17 cellular contexts compared by ENCODE assay signal in the genomic region with DNA sequence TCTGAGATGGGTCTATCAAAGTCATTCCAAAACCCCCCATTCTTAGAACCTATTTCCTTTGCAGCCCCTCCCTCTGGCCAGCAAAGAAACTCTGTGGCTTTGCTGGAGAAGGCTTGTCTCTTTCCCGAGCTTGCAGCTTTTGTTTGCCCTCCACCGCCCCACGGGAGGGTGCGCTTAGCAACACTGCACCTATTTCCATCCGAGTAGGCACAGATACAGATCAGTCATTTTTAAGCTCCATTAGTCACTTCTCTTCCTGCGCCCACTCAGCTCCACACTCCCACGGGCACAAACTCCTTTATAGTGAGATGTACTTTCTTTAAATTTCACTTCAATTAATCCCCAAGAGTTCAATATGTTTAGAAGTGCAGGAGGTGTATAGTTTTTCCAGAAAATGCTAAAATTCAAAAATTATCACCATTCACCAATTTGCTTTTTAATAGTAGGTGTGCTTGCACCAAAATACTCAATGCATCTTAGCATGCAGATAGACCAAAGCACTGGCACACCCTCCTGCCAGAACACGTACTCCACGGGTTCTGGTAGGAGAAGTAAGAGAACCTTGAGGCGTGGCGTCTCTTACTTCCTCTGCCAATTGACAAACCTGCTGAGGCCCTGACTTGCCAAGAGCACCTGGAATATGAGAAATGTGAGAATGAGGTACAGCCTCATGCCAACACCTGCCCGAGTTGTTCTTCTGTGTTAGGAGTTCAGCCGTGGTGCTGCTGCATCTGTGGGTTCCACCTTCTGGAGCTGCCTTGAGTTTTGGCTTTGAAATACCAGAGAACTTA.
"Had no signal": no experiment of that assay in that cellular context is flagged by ENCODE, and none has a peak within 500 bp of the region (broad histone marks: within the 10 kb centered on the region; RNA-seq: fewer than 3 reads in every experiment).

No MANE protein-coding gene starts in this region.

- H3K9me3 ChIP-seq: mucosa of descending colon had no signal

- H3K4me1 Mint-ChIP-seq: activated B cell treated with CpG ODN at 0.5 μM for 24 hours; activated naive CD8-positive, alpha-beta T cell treated with anti-CD3 and anti-CD28 coated beads, Interleukin-2, amount 10 ng/mL, durations not matched to agents 7 days and 5 days had no signal

- H3K4me3 ChIP-seq: gastroesophageal sphincter, mucosa of descending colon had no signal

- FAIRE-seq: small intestine, TTC549, urothelium cell line had no signal

- H3K27ac ChIP-seq: gastroesophageal sphincter had no signal

- H3K27me3 Mint-ChIP-seq: activated naive CD8-positive, alpha-beta T cell treated with anti-CD3 and anti-CD28 coated beads, Interleukin-2, amount 10 ng/mL, durations not matched to agents 7 days and 5 days had no signal

- DNase-seq: activated B cell treated with CpG ODN at 0.5 μM for 24 hours; activated CD4-positive, alpha-beta T cell treated with anti-CD3 and anti-CD28 coated beads for 48 hours; activated CD8-positive, alpha-beta T cell treated with anti-CD3 and anti-CD28 coated beads, Interleukin-2, amount 10 ng/mL, durations not matched to agents 7 days and 5 days; activated naive CD4-positive, alpha-beta T cell; activated naive CD8-positive, alpha-beta T cell treated with anti-CD3 and anti-CD28 coated beads, Interleukin-2, amount 10 ng/mL, durations not matched to agents 7 days and 5 days; cerebellar nuclear complex; effector memory CD4-positive, alpha-beta T cell; mucosa of descending colon; naive thymus-derived CD4-positive, alpha-beta T cell; right cardiac atrium; small intestine; SW 1271 had no signal

- H3K4me1 ChIP-seq: gastroesophageal sphincter had no signal

- H3K36me3 ChIP-seq: gastroesophageal sphincter had no signal

- H3K4me3 Mint-ChIP-seq: activated B cell treated with CpG ODN at 0.5 μM for 24 hours; activated CD8-positive, alpha-beta T cell treated with anti-CD3 and anti-CD28 coated beads, Interleukin-2, amount 10 ng/mL, durations not matched to agents 7 days and 5 days; activated naive CD8-positive, alpha-beta T cell treated with anti-CD3 and anti-CD28 coated beads, Interleukin-2, amount 10 ng/mL, durations not matched to agents 7 days and 5 days; brain; naive thymus-derived CD4-positive, alpha-beta T cell had no signal

- H3K27ac Mint-ChIP-seq: activated B cell treated with CpG ODN at 0.5 μM for 24 hours; activated CD8-positive, alpha-beta T cell treated with anti-CD3 and anti-CD28 coated beads, Interleukin-2, amount 10 ng/mL, durations not matched to agents 7 days and 5 days; activated naive CD8-positive, alpha-beta T cell treated with anti-CD3 and anti-CD28 coated beads, Interleukin-2, amount 10 ng/mL, durations not matched to agents 7 days and 5 days; brain; naive thymus-derived CD4-positive, alpha-beta T cell had no signal

- ATAC-seq: activated CD8-positive, alpha-beta T cell treated with anti-CD3 and anti-CD28 coated beads, Interleukin-2, amount 10 ng/mL, durations not matched to agents 7 days and 5 days; gastroesophageal sphincter; left lobe of liver; mucosa of descending colon; naive thymus-derived CD4-positive, alpha-beta T cell; right cardiac atrium had no signal

- H3K36me3 Mint-ChIP-seq: activated naive CD8-positive, alpha-beta T cell treated with anti-CD3 and anti-CD28 coated beads, Interleukin-2, amount 10 ng/mL, durations not matched to agents 7 days and 5 days had no signal
